In genomic region chr16:426906-427249, GRCh38 we compare ENCODE assay signal across 8 cellular contexts.
DNase-seq lines count a peak whose midpoint lies in the region; ATAC-seq and TF ChIP-seq lines count a peak whose summit lies in the region.

No MANE protein-coding gene starts in this region.

- H3K27ac ChIP-seq in 22Rv1: peak overlapping the region; percentile 74; the same call in 1 of the 2 replicates
- no peak overlapping the region for H3K27ac ChIP-seq in brain microvascular endothelial cell

- H3K9ac ChIP-seq in mucosa of stomach (ENCODE audit: low read length): peak overlapping the region; percentile 50

- DNase-seq in HFF-Myc (ENCODE audit: extremely low read depth, low read depth) (no peak), brain microvascular endothelial cell (no peak)

- TF ChIP-seq CTCF in 22Rv1 (IDR thresholded peaks at IDR 0.05) (no peak), HFF-Myc (IDR thresholded peaks at IDR 0.05; ENCODE audit: low read depth, low read length, missing control alignments) (no peak), brain microvascular endothelial cell (IDR thresholded peaks at IDR 0.05; ENCODE audit: low read depth, low read length, missing control alignments) (no peak)

- no peaks in the 10 kb centered on the region for H3K36me3 ChIP-seq in brain microvascular endothelial cell (replicated peaks)
- H3K36me3 ChIP-seq in mucosa of stomach (ENCODE audit: control insufficient read depth, insufficient read depth, low read length): no peaks in the 10 kb centered on the region

- no peak for ATAC-seq in GM21619 (IDR thresholded peaks at IDR 0.05; ENCODE audit: unreplicated experiment)
- ATAC-seq in HG03342 (IDR thresholded peaks at IDR 0.05; ENCODE audit: unreplicated experiment): no peak
- no peak for ATAC-seq in HG02970 (IDR thresholded peaks at IDR 0.05; ENCODE audit: low FRiP score, unreplicated experiment)
- no peak for ATAC-seq in GM18519 (IDR thresholded peaks at IDR 0.05; ENCODE audit: low FRiP score, unreplicated experiment)

- in situ Hi-C loops in brain microvascular endothelial cell (cut with HindIII; ENCODE audit: low pct_ligation_motif_present, low sequenced_read_pairs): no loop called here

- peaks cover 18% of the 10 kb centered on the region for H3K4me1 ChIP-seq in mucosa of stomach (ENCODE audit: control insufficient read depth, insufficient read depth, low read length)

- H3K27me3 ChIP-seq in brain microvascular endothelial cell (replicated peaks): no peaks in the 10 kb centered on the region
- H3K27me3 ChIP-seq in mucosa of stomach (ENCODE audit: control insufficient read depth, insufficient read depth, low read length): peaks cover 21% of the 10 kb centered on the region

- H3K4me3 ChIP-seq in HFF-Myc (replicated peaks; ENCODE audit: low read depth, low read length) (peak overlapping the region; percentile 65), brain microvascular endothelial cell (ENCODE audit: low read depth, low read length) (peak overlapping the region; percentile 65), mucosa of stomach (ENCODE audit: low read length) (peak overlapping the region; percentile 25)

- H3K9me3 ChIP-seq in mucosa of stomach (ENCODE audit: control insufficient read depth, low read length): no peaks in the 10 kb centered on the region
